10 cellular contexts compared by ENCODE assay signal in genomic region chr4:186069734-186070133, GRCh38. TPM values are rescaled to one million over a fixed set of nuclear protein-coding genes. Genes with fewer than 3 reads are reported as not detected.
A peak's percentile ranks its signal among the peaks of the same experiment; 100 is the strongest.
DNase-seq lines count a peak whose midpoint lies in the region; ATAC-seq and TF ChIP-seq lines count a peak whose summit lies in the region.
"Had no signal": no experiment of that assay in that cellular context is flagged by ENCODE, and none has a peak within 500 bp of the region (broad histone marks: within the 10 kb centered on the region; RNA-seq: fewer than 3 reads in every experiment).

No MANE protein-coding gene starts in this region.

- H3K36me3 ChIP-seq in KMS-11 (ENCODE audit: insufficient read depth): no peaks in the 10 kb centered on the region
- H3K36me3 ChIP-seq in lower lobe of right lung: no peaks in the 10 kb centered on the region
- H3K36me3 ChIP-seq in subcutaneous abdominal adipose tissue (ENCODE audit: control insufficient read depth in 5 of 5, insufficient read depth in 5 of 5, low read length in 5 of 5): no peaks in the 10 kb centered on the region

- H3K4me1 ChIP-seq in KMS-11 (ENCODE audit: low read depth, poor library complexity, severe bottlenecking) (peaks cover 15% of the 10 kb centered on the region), lower lobe of right lung (peaks cover 11% of the 10 kb centered on the region), subcutaneous abdominal adipose tissue (ENCODE audit: control insufficient read depth in 5 of 5, insufficient read depth in 5 of 5, low read length in 5 of 5) (peaks cover 3 to 27% (median 20%) of the 10 kb centered on the region in 5 donors)

- H3K9ac ChIP-seq in KMS-11: no peak overlapping the region
- H3K9ac ChIP-seq in subcutaneous abdominal adipose tissue (ENCODE audit: low read length in 5 of 5): peak overlapping the region in 4 of 5 donors; percentile 70 to 82 (median 80)

- intact Hi-C loops in lower lobe of right lung (cut with DNase I): no loop called here

- no peaks in the 10 kb centered on the region for H3K79me2 ChIP-seq in KMS-11 (ENCODE audit: insufficient read depth, low read depth)

- ATAC-seq in lower lobe of right lung (no peak), GM21786 (IDR thresholded peaks at IDR 0.05; ENCODE audit: unreplicated experiment) (no peak)

- DNase-seq in caudate nucleus (lab: John Stamatoyannopoulos, UW) (no peak), lower lobe of right lung (no peak), DMS79 (lab: John Stamatoyannopoulos, UW) (no peak), mesenteric fat pad (ENCODE audit: low spot score) (no peak)
- DNase-seq: DMS153; NCI-H510A; stimulated activated CD8-positive, alpha-beta memory T cell treated with anti-CD3 and anti-CD28 coated beads, Interleukin-4, amount 100 ng/mL, for 48 hours had no signal

- TF ChIP-seq CTCF in KMS-11 (conservative IDR thresholded peaks at IDR 0.05; ENCODE audit: low read depth, low read length): no peak
- TF ChIP-seq CTCF in lower lobe of right lung (IDR thresholded peaks at IDR 0.05): no peak

- H4K20me1 ChIP-seq in KMS-11 (ENCODE audit: insufficient read depth): no peaks in the 10 kb centered on the region

- H3K4me2 ChIP-seq in KMS-11: no peak overlapping the region

- peak overlapping the region; percentile 92 for H2AFZ ChIP-seq in KMS-11 (ENCODE audit: low read depth)

- H3K4me3 ChIP-seq in KMS-11 (IDR thresholded peaks at IDR 0.05; ENCODE audit: insufficient read depth, low read depth, low read length) (no peak overlapping the region), lower lobe of right lung (peak overlapping the region; percentile 65), subcutaneous abdominal adipose tissue (ENCODE audit: low read depth in 1 of 5, low read length in 5 of 5) (peak overlapping the region; percentile 79 to 92 (median 87))

- H3K27me3 ChIP-seq in KMS-11 (ENCODE audit: insufficient read depth, low read depth) (no peaks in the 10 kb centered on the region), lower lobe of right lung (ENCODE audit: low read depth) (no peaks in the 10 kb centered on the region), subcutaneous abdominal adipose tissue (ENCODE audit: control insufficient read depth in 5 of 5, insufficient read depth in 4 of 5, low read length in 5 of 5) (no peaks in the 10 kb centered on the region)

- H3K27ac ChIP-seq in KMS-11 (no peak overlapping the region), caudate nucleus (ENCODE audit: low read depth, low read length) (peak overlapping the region; percentile 23), lower lobe of right lung (peak overlapping the region; percentile 81), subcutaneous abdominal adipose tissue (ENCODE audit: low read depth, low read length) (peak overlapping the region; percentile 81)

- no peaks in the 10 kb centered on the region for H3K9me3 ChIP-seq in lower lobe of right lung
- no peaks in the 10 kb centered on the region for H3K9me3 ChIP-seq in subcutaneous abdominal adipose tissue (ENCODE audit: control insufficient read depth in 5 of 5, low read length in 5 of 5)

RNA-seq across cellular contexts. Expression of gene TLR3, which starts 0.8 kb away (rescaled TPM):
- total RNA-seq in lower lobe of right lung (26.8 TPM), mesenteric fat pad (10.9 TPM)

RNA-seq across cellular contexts. Expression of gene FAM149A, which starts 34.8 kb away (rescaled TPM):
- 13.3 TPM for total RNA-seq in lower lobe of right lung
- total RNA-seq in mesenteric fat pad: 10.1 TPM
